Comparison of ENCODE assay signal across 27 cellular contexts in genomic region chr4:40337523-40337922, GRCh38. TPM values are rescaled to one million over a fixed set of nuclear protein-coding genes. Genes with fewer than 3 reads are reported as not detected.
"Had no signal": no experiment of that assay in that cellular context is flagged by ENCODE, and none has a peak within 500 bp of the region (broad histone marks: within the 10 kb centered on the region; RNA-seq: fewer than 3 reads in every experiment).

No MANE protein-coding gene starts in this region.

- H3K9me3 Mint-ChIP-seq: natural killer cell treated with Interleukin-12 subunit alpha and Interleukin-12 subunit beta and Interleukin-15 and Interleukin-18, amount 100 ng/mL, for 72 hours had no signal

- H3K36me3 ChIP-seq: left ventricle myocardium inferior, lower lobe of right lung, neural progenitor cell, ovary, right atrium auricular region, stomach, thoracic aorta, transverse colon had no signal

- H3K79me2 ChIP-seq: hepatocyte had no signal

- H3K27ac Mint-ChIP-seq: memory B cell; mesothelial cell of epicardium; natural killer cell treated with Interleukin-12 subunit alpha and Interleukin-12 subunit beta and Interleukin-15 and Interleukin-18, amount 100 ng/mL, for 72 hours; neural progenitor cell had no signal

- H3K4me1 ChIP-seq: left ventricle myocardium inferior, lower lobe of right lung, right atrium auricular region, stomach, transverse colon had no signal

- DNase-seq: dermis blood vessel endothelial cell; effector CD4-positive, alpha-beta T cell; foreskin melanocyte; head of caudate nucleus; kidney; left cardiac atrium; left ventricle myocardium inferior; lower lobe of right lung; nucleus accumbens; ovary; small intestine; stimulated activated CD4-positive, alpha-beta T cell treated with anti-CD3 and anti-CD28 coated beads, Interleukin-12 subunit alpha, Interleukin-12 subunit beta, amount 100 ng/mL, for 4 hours; stomach; substantia nigra; transverse colon had no signal

- H3K27ac ChIP-seq: hepatocyte, left ventricle myocardium inferior, lower lobe of right lung, neural progenitor cell, ovary, right atrium auricular region, stomach, thoracic aorta, transverse colon had no signal

- H3K4me3 Mint-ChIP-seq: memory B cell; mesothelial cell of epicardium; natural killer cell treated with Interleukin-12 subunit alpha and Interleukin-12 subunit beta and Interleukin-15 and Interleukin-18, amount 100 ng/mL, for 72 hours; neural progenitor cell had no signal

- ATAC-seq: left cardiac atrium; lower lobe of right lung; natural killer cell treated with Interleukin-12 subunit alpha and Interleukin-12 subunit beta and Interleukin-15 and Interleukin-18, amount 100 ng/mL, for 72 hours had no signal

- H3K36me3 Mint-ChIP-seq: mesothelial cell of epicardium, neural progenitor cell had no signal

- H3K4me3 ChIP-seq: hepatocyte, left ventricle myocardium inferior, lower lobe of right lung, neural progenitor cell, ovary, right atrium auricular region, stomach, thoracic aorta, transverse colon had no signal

- H3K4me1 Mint-ChIP-seq: memory B cell had no signal

- H3K9me3 ChIP-seq: left ventricle myocardium inferior, lower lobe of right lung, ovary, right atrium auricular region, stomach, thoracic aorta, transverse colon had no signal

- H3K27me3 ChIP-seq: hepatocyte, neural progenitor cell, ovary, right atrium auricular region, stomach, transverse colon had no signal

- H2AFZ ChIP-seq: hepatocyte, neural progenitor cell had no signal

- H3K4me2 ChIP-seq: hepatocyte, neural progenitor cell had no signal

RNA-seq across cellular contexts. Expression of gene CHRNA9, which starts 2.4 kb away (rescaled TPM):
- total RNA-seq: dermis blood vessel endothelial cell; kidney; left cardiac atrium; left ventricle myocardium inferior; lower lobe of right lung; mesothelial cell of epicardium; mucosa of gallbladder; myocyte; natural killer cell treated with Interleukin-12 subunit alpha and Interleukin-12 subunit beta and Interleukin-15 and Interleukin-18, amount 100 ng/mL, for 72 hours; posterior vena cava; right atrium auricular region; stomach; thoracic aorta; transverse colon; urinary bladder had no signal
- polyA plus RNA-seq: esophagus, ovary had no signal
